8 cellular contexts compared by ENCODE assay signal in genomic region chr1:32755098-32755809, GRCh38. TPM values are rescaled to one million over a fixed set of nuclear protein-coding genes. Genes with fewer than 3 reads are reported as not detected.
DNase-seq lines count a peak whose midpoint lies in the region; ATAC-seq and TF ChIP-seq lines count a peak whose summit lies in the region.

No MANE protein-coding gene starts in this region.

- H3K27me3 Mint-ChIP-seq in CD4-positive, alpha-beta T cell = no peaks in the 10 kb centered on the region

- no peak overlapping the region for H3K27ac Mint-ChIP-seq in CD4-positive, alpha-beta T cell

- no peak overlapping the region for H3K9ac ChIP-seq in rectal smooth muscle tissue (ENCODE audit: low read length)

- CTCF ChIA-PET in CD4-positive, alpha-beta T cell (lab: Charles Lee) = interaction anchor here (1.2 kb wide), 1 partner anchor 17 kb away, joined by 3 read pairs; no protein-coding TSS in a partner anchor

- H3K4me1 Mint-ChIP-seq in CD4-positive, alpha-beta T cell (ENCODE audit: low read depth) = peaks cover 37% of the 10 kb centered on the region

- no peak for TF ChIP-seq POLR2A in adrenal gland (IDR thresholded peaks at IDR 0.05)
- no peak for TF ChIP-seq POLR2A in GM18505 (IDR thresholded peaks at IDR 0.05; ENCODE audit: borderline replicate concordance, extremely low read depth, insufficient read depth, insufficient read length)

- intact Hi-C loops in CD4-positive, alpha-beta T cell (cut with DNase I, micrococcal nuclease) = loop anchor here in 1 of 2 experiments (2.0 kb wide), 1 partner anchor 62 kb away; the partner anchor contains the start of genes S100PBP and YARS1
- intact Hi-C loops in adrenal gland (cut with DNase I) = no loop called here

- no peaks in the 10 kb centered on the region for H3K9me3 ChIP-seq in CD4-positive, alpha-beta T cell (ENCODE audit: control insufficient read depth, low read length)
- no peaks in the 10 kb centered on the region for H3K9me3 ChIP-seq in adrenal gland (replicated peaks in 1 of 3)
- no peaks in the 10 kb centered on the region for H3K9me3 ChIP-seq in hepatocyte (ENCODE audit: low read depth)

- H3K36me3 Mint-ChIP-seq in CD4-positive, alpha-beta T cell (ENCODE audit: low read depth) = no peaks in the 10 kb centered on the region

- H3K79me2 ChIP-seq in hepatocyte = peaks cover 81% of the 10 kb centered on the region

- POLR2A ChIA-PET in CD4-positive, alpha-beta T cell (lab: Charles Lee) = interaction anchor here (0.7 kb wide), 1 partner anchor 44 kb away, joined by 3 read pairs; no protein-coding TSS in a partner anchor

- H3K9me2 ChIP-seq in hepatocyte (replicated peaks; ENCODE audit: insufficient read depth) = no peaks in the 10 kb centered on the region

- H4K20me1 ChIP-seq in hepatocyte (ENCODE audit: insufficient read depth, poor library complexity, severe bottlenecking) = peaks cover 1% of the 10 kb centered on the region

- H3K36me3 ChIP-seq in adrenal gland (replicated peaks in 1 of 2) = no peaks in the 10 kb centered on the region
- H3K36me3 ChIP-seq in hepatocyte (replicated peaks; ENCODE audit: insufficient read depth, low read depth) = no peaks in the 10 kb centered on the region
- H3K36me3 ChIP-seq in rectal smooth muscle tissue (ENCODE audit: control insufficient read depth, insufficient read depth, low read length) = no peaks in the 10 kb centered on the region

- H3K27me3 ChIP-seq in CD4-positive, alpha-beta T cell (ENCODE audit: control insufficient read depth, insufficient read depth, low read length) = no peaks in the 10 kb centered on the region
- H3K27me3 ChIP-seq in adrenal gland (no peaks in the 10 kb centered on the region), hepatocyte (no peaks in the 10 kb centered on the region), rectal smooth muscle tissue (ENCODE audit: control insufficient read depth, insufficient read depth, low read length) (no peaks in the 10 kb centered on the region)

- no peak for TF ChIP-seq CTCF in CD4-positive, alpha-beta T cell (IDR thresholded peaks at IDR 0.05)
- TF ChIP-seq CTCF in adrenal gland (IDR thresholded peaks at IDR 0.05) = no peak
- TF ChIP-seq CTCF in hepatocyte (IDR thresholded peaks at IDR 0.05; ENCODE audit: poor library complexity) = no peak

- no peak overlapping the region for H3K27ac ChIP-seq in CD4-positive, alpha-beta T cell (ENCODE audit: low read depth, low read length)
- H3K27ac ChIP-seq in adrenal gland = peak overlapping the region; percentile 78 to 99 (median 92)
- peak overlapping the region; percentile 97 for H3K27ac ChIP-seq in hepatocyte
- peak overlapping the region; percentile 37 for H3K27ac ChIP-seq in rectal smooth muscle tissue (ENCODE audit: low read depth, low read length)

- H3K9me3 Mint-ChIP-seq in CD4-positive, alpha-beta T cell = no peaks in the 10 kb centered on the region

- H3K4me2 ChIP-seq in hepatocyte = peak overlapping the region; percentile 94

- H3K4me1 ChIP-seq in adrenal gland (replicated peaks in 1 of 2) (peaks cover 50 to 56% of the 10 kb centered on the region in 2 donors), hepatocyte (ENCODE audit: insufficient read depth) (peaks cover 49% of the 10 kb centered on the region), rectal smooth muscle tissue (ENCODE audit: control insufficient read depth, insufficient read depth, low read length) (peaks cover 10% of the 10 kb centered on the region)

- H3K4me3 ChIP-seq in adrenal gland = peak overlapping the region in 3 of 4 donors; percentile 60 to 98 (median 60)
- H3K4me3 ChIP-seq in hepatocyte = peak overlapping the region; percentile 77
- peak overlapping the region; percentile 11 for H3K4me3 ChIP-seq in rectal smooth muscle tissue (ENCODE audit: low read length)

- peak overlapping the region; percentile 38 for H2AFZ ChIP-seq in hepatocyte

- ATAC-seq in CD4-positive, alpha-beta T cell (ENCODE audit: poor library complexity) = no peak
- no peak for ATAC-seq in GM18505 (IDR thresholded peaks at IDR 0.05; ENCODE audit: unreplicated experiment)

- WGBS in adrenal gland, 4 donors = 22 to 63% (median 32%) methylated on average over 7 to 10 of the region's 10 CpGs
- WGBS in hepatocyte (ENCODE audit: low lambda C conversion rate, missing lambda C conversion rate) = 19% methylated on average over 10 of the region's 10 CpGs

- DNase-seq in CD4-positive, alpha-beta T cell = no peak
- peak in 3 of 7 donors; percentile 59 to 67 (median 60) for DNase-seq in adrenal gland
- no peak for DNase-seq in hepatocyte (ENCODE audit: low spot score)
- DNase-seq in NCI-H1092 treated with DMSO at 0.1 percent for 48 hours (lab: John Stamatoyannopoulos, UW) = no peak
- DNase-seq in NCI-H2081 treated with DMSO at 0.1 percent for 48 hours (lab: John Stamatoyannopoulos, UW) = no peak
- DNase-seq in NCI-H510A (lab: John Stamatoyannopoulos, UW) = no peak

- peak overlapping the region; percentile 67 for H3K4me3 Mint-ChIP-seq in CD4-positive, alpha-beta T cell

RNA-seq across cellular contexts. Expression of gene SYNC, which starts 52.7 kb away (rescaled TPM):
- total RNA-seq in CD4-positive, alpha-beta T cell = not detected
- total RNA-seq in adrenal gland = 10 to 100 TPM in 4 of 8 donors, 1 to 10 TPM in 4; 5.6 to 35.4 (median 10.4) TPM
- 10 to 100 TPM in 1 of 3 donors, 1 to 10 TPM in 2; 3.2 to 15.2 (median 5.8) TPM for polyA plus RNA-seq in adrenal gland
- 7.6 and 9.0 TPM in 2 replicates for total RNA-seq in hepatocyte
- 6.8 and 6.9 TPM in 2 replicates for polyA plus RNA-seq in hepatocyte

Comparison
In these comparisons a context has a peak if more than half of its experiments do, and no peak if none do; other contexts are left out.
1. H3K4me3 ChIP-seq: peak in every context shown above with its lines; median percentile 77 in hepatocyte; 60 in adrenal gland; 11 in rectal smooth muscle tissue.